ENCODE assay signal across 9 cellular contexts in genomic region chr2:37375721-37376399, GRCh38. TPM values are rescaled to one million over a fixed set of nuclear protein-coding genes. Genes with fewer than 3 reads are reported as not detected.
DNase-seq lines count a peak whose midpoint lies in the region; ATAC-seq and TF ChIP-seq lines count a peak whose summit lies in the region.
"Had no signal": no experiment of that assay in that cellular context is flagged by ENCODE, and none has a peak within 500 bp of the region (broad histone marks: within the 10 kb centered on the region; RNA-seq: fewer than 3 reads in every experiment).

No MANE protein-coding gene starts in this region.

- no peaks in the 10 kb centered on the region for H4K20me1 ChIP-seq in IMR-90 (ENCODE audit: insufficient read depth, low read length)

- H3K56ac ChIP-seq in IMR-90 (ENCODE audit: extremely low read depth, insufficient read depth, low read length) (no peak overlapping the region; the same call in 1 of the 2 replicates), mesendoderm (ENCODE audit: low read length) (no peak overlapping the region)

- H3K9me1 ChIP-seq in IMR-90 (ENCODE audit: insufficient read depth, low read length), result peaks cover 9% of the 10 kb centered on the region

- no peak for DNase-seq in IMR-90
- no peak for DNase-seq in mesendoderm
- DNase-seq in posterior vena cava (ENCODE audit: low spot score), result no peak
- no peak for DNase-seq in sciatic nerve (ENCODE audit: low spot score)
- no peak for DNase-seq in SK-N-DZ (ENCODE audit: low spot score)
- DNase-seq in colonic mucosa, result no peak

- ATAC-seq in GM18511 (IDR thresholded peaks at IDR 0.05; ENCODE audit: unreplicated experiment) (peak; percentile 9), GM21723 (IDR thresholded peaks at IDR 0.05; ENCODE audit: unreplicated experiment) (peak; percentile 21), IMR-90 (ENCODE audit: low read depth) (no peak), sciatic nerve (no peak)

- TF ChIP-seq RAD21 in IMR-90 (IDR thresholded peaks at IDR 0.05; ENCODE audit: low read length), result no peak

- no peak overlapping the region for H2AK9ac ChIP-seq in IMR-90 (replicated peaks; ENCODE audit: low read depth, low read length, poor library complexity)

- H3K4me3 ChIP-seq in IMR-90 (ENCODE audit: insufficient read depth, low read depth, low read length) (no peak overlapping the region), mesendoderm (ENCODE audit: low read length) (no peak overlapping the region), colonic mucosa (no peak overlapping the region)
- H3K4me3 ChIP-seq: thoracic aorta had no signal

- intact Hi-C loops in IMR-90 (cut with micrococcal nuclease), result no loop called here
- intact Hi-C loops in posterior vena cava (cut with DNase I), result no loop called here
- intact Hi-C loops in sciatic nerve (cut with DNase I), result no loop called here
- intact Hi-C loops in colonic mucosa (cut with DNase I), result no loop called here

- peak overlapping the region; percentile 42; the same call in 1 of the 2 replicates for H3K4ac ChIP-seq in IMR-90 (ENCODE audit: low read depth, low read length)
- no peak overlapping the region for H3K4ac ChIP-seq in mesendoderm (ENCODE audit: low read depth, low read length)

- in situ Hi-C loops in IMR-90 (cut with MboI; ENCODE audit: low sequenced_read_pairs), result no loop called here

- POLR2A ChIA-PET in IMR-90 (lab: Charles Lee; ENCODE audit: unreplicated experiment), result no interaction called here

- H3K27me3 ChIP-seq in IMR-90 (ENCODE audit: control insufficient read depth, insufficient read depth, low read length), result no peaks in the 10 kb centered on the region
- H3K27me3 ChIP-seq in mesendoderm (ENCODE audit: insufficient read depth, low read length, poor library complexity), result no peaks in the 10 kb centered on the region
- no peaks in the 10 kb centered on the region for H3K27me3 ChIP-seq in colonic mucosa

- CTCF ChIA-PET in IMR-90 (lab: Yijun Ruan, JAX), result interaction anchor here (0.6 kb wide), 1 partner anchor 17 kb away, joined by 3 read pairs; no protein-coding TSS in a partner anchor

- H3K18ac ChIP-seq in IMR-90 (ENCODE audit: low read depth, low read length) (no peak overlapping the region), mesendoderm (ENCODE audit: low read length) (peak overlapping the region; percentile 78)

- no peak overlapping the region for H3K14ac ChIP-seq in IMR-90 (replicated peaks; ENCODE audit: low read depth, low read length)

- no TSS peak for BruUV-seq in IMR-90 (replicated peaks; lab: Mats Ljungman, UMichigan)

- H4K5ac ChIP-seq in IMR-90 (ENCODE audit: low read depth, low read length) (no peak overlapping the region), mesendoderm (ENCODE audit: low read length) (no peak overlapping the region)

- H3K4me1 ChIP-seq in IMR-90 (ENCODE audit: control insufficient read depth, insufficient read depth, low read length), result peaks cover 9% of the 10 kb centered on the region
- H3K4me1 ChIP-seq in mesendoderm (ENCODE audit: control insufficient read depth, low read depth, low read length), result peaks cover 6% of the 10 kb centered on the region
- no peaks in the 10 kb centered on the region for H3K4me1 ChIP-seq in colonic mucosa

- TF ChIP-seq CTCF in IMR-90 (conservative IDR thresholded peaks at IDR 0.05; ENCODE audit: low read depth, low read length) (no peak), colonic mucosa (IDR thresholded peaks at IDR 0.05) (no peak)

- dilution Hi-C loops in IMR-90 (cut with HindIII; ENCODE audit: low sequenced_read_pairs, unreplicated experiment), result no loop called here

- H3K23ac ChIP-seq in IMR-90 (ENCODE audit: low read depth, low read length) (no peak overlapping the region), mesendoderm (ENCODE audit: low read length) (no peak overlapping the region)

- H3K79me1 ChIP-seq in IMR-90 (ENCODE audit: low read depth in 1 of 2, low read length in 2 of 2) (peaks cover 0 to 4% of the 10 kb centered on the region in 2 experiments; a peak in 1 of 4 replicates), mesendoderm (ENCODE audit: low read length) (no peaks in the 10 kb centered on the region)

- no peaks in the 10 kb centered on the region for H3K79me2 ChIP-seq in mesendoderm (ENCODE audit: control insufficient read depth, insufficient read depth, low read length)

- H3K9me3 ChIP-seq in IMR-90 (ENCODE audit: control insufficient read depth, insufficient read depth, low read length) (no peaks in the 10 kb centered on the region), colonic mucosa (no peaks in the 10 kb centered on the region)
- H3K9me3 ChIP-seq: thoracic aorta had no signal

- no peak for TF ChIP-seq POLR2A in IMR-90 (IDR thresholded peaks at IDR 0.05; ENCODE audit: low read depth, low read length)

- H2BK20ac ChIP-seq in IMR-90 (ENCODE audit: low read depth, low read length), result 0 out of 2 replicates have a peak overlapping the region, but pooled peaks have one; percentile 24

- H3K4me2 ChIP-seq in IMR-90 (ENCODE audit: low read depth, low read length) (no peak overlapping the region), mesendoderm (ENCODE audit: low read length) (no peak overlapping the region)

- H2AK5ac ChIP-seq in IMR-90 (ENCODE audit: low read depth, low read length), result no peak overlapping the region
- H2AK5ac ChIP-seq in mesendoderm (ENCODE audit: low read length), result no peak overlapping the region

- 58% methylated on average over 4 of the region's 9 CpGs; no CpG with 5 or more reads in 1 of the 2 experiments for WGBS in IMR-90 (ENCODE audit: extremely low coverage in 2 of 2, insufficient read length in 1 of 2), 2 experiments
- WGBS in mesendoderm (ENCODE audit: extremely low coverage, insufficient coverage, low lambda C conversion rate), result no CpG with 5 or more reads among the region's 9 CpGs

- no peak overlapping the region for H2BK15ac ChIP-seq in IMR-90 (ENCODE audit: low read depth, low read length)
- H2BK15ac ChIP-seq in mesendoderm (replicated peaks; ENCODE audit: low read depth), result no peak overlapping the region

- no peak overlapping the region for H2BK5ac ChIP-seq in IMR-90 (ENCODE audit: low read depth, low read length, poor library complexity, severe bottlenecking)
- no peak overlapping the region for H2BK5ac ChIP-seq in mesendoderm (ENCODE audit: low read length)

- H3K27ac ChIP-seq in IMR-90 (ENCODE audit: insufficient read depth, low read length) (no peak overlapping the region), mesendoderm (ENCODE audit: low read depth, low read length) (no peak overlapping the region), colonic mucosa (no peak overlapping the region)
- H3K27ac ChIP-seq: thoracic aorta had no signal

- H3K36me3 ChIP-seq in IMR-90 (ENCODE audit: control insufficient read depth, insufficient read depth, low read length), result no peaks in the 10 kb centered on the region
- H3K36me3 ChIP-seq in mesendoderm (ENCODE audit: control insufficient read depth, insufficient read depth, low read length), result no peaks in the 10 kb centered on the region
- no peaks in the 10 kb centered on the region for H3K36me3 ChIP-seq in colonic mucosa
- H3K36me3 ChIP-seq: thoracic aorta had no signal

- no peak overlapping the region for H2AFZ ChIP-seq in IMR-90 (replicated peaks; ENCODE audit: low read length, poor library complexity)

- 0 out of 2 replicates have a peak overlapping the region, but pooled peaks have one; percentile 10 for H2BK120ac ChIP-seq in IMR-90 (ENCODE audit: low read depth, low read length)
- peak overlapping the region; percentile 6 for H2BK120ac ChIP-seq in mesendoderm (ENCODE audit: low read depth, low read length)

- no peak overlapping the region for H4K8ac ChIP-seq in IMR-90 (ENCODE audit: low read depth in 2 of 2, low read length in 2 of 2)
- no peak overlapping the region for H4K8ac ChIP-seq in mesendoderm (ENCODE audit: low read depth, low read length)

- no peak overlapping the region for H4K91ac ChIP-seq in IMR-90 (ENCODE audit: insufficient read depth, low read depth, low read length)

- H3K9ac ChIP-seq in IMR-90 (ENCODE audit: low read depth, low read length), result no peak overlapping the region
- no peak overlapping the region for H3K9ac ChIP-seq in mesendoderm (ENCODE audit: low read length)
- H3K9ac ChIP-seq in colonic mucosa (ENCODE audit: low read depth in 2 of 2, low read length in 2 of 2), result no peak overlapping the region

TF ChIP-seq in IMR-90, 13 proteins besides CTCF, POLR2A, EP300 and RAD21:
- TF ChIP-seq RFX5 (IDR thresholded peaks at IDR 0.05; ENCODE audit: low read depth, low read length) (no peak), CHD1 (IDR thresholded peaks at IDR 0.05; ENCODE audit: low read depth, low read length) (no peak), MAZ (IDR thresholded peaks at IDR 0.05; ENCODE audit: borderline replicate concordance, low read depth, low read length) (no peak), SMC3 (IDR thresholded peaks at IDR 0.05; ENCODE audit: low read depth, low read length) (no peak), MAFK (IDR thresholded peaks at IDR 0.05; ENCODE audit: low read depth, low read length) (no peak), FOS (IDR thresholded peaks at IDR 0.05; ENCODE audit: low read depth, low read length) (no peak), BHLHE40 (IDR thresholded peaks at IDR 0.05; ENCODE audit: low read depth, low read length) (no peak), MXI1 (IDR thresholded peaks at IDR 0.05; ENCODE audit: borderline replicate concordance, low read depth, low read length) (no peak), RCOR1 (IDR thresholded peaks at IDR 0.05; ENCODE audit: insufficient replicate concordance, low read length) (no peak)
TF ChIP-seq in IMR-90: peak in this region for 0.

RNA-seq across cellular contexts. Expression of gene QPCT, which starts 31.4 kb away (rescaled TPM):
- total RNA-seq in IMR-90 (2012; rRNA removed) (2.2 TPM in 2 replicates), posterior vena cava (1 to 10 TPM; 3.2 to 4.3 TPM), sciatic nerve (4.8 TPM), colonic mucosa (10 to 100 TPM in 1 of 2 donors, 1 to 10 TPM in 1; 5.3 to 10.7 TPM)
- polyA plus RNA-seq in IMR-90 (2012; rRNA removed), result 1.6 and 1.9 TPM in 2 replicates
- polyA plus RNA-seq in IMR-90 (2012; cell fraction: cytosol; rRNA removed), result 1.2 and 1.5 TPM in 2 replicates
- 0.35 and 0.85 TPM in 2 replicates for polyA plus RNA-seq in IMR-90 (2012; cell fraction: nucleus; rRNA removed; ENCODE audit: low replicate concordance)
- 26.1 TPM for polyA plus RNA-seq in mesendoderm (2013, experiment 1 of 2)
- polyA plus RNA-seq in mesendoderm (2013, experiment 2 of 2), result 24.8 TPM
- not detected in 2 replicates for polyA plus RNA-seq in SK-N-DZ (2014; cell fraction: cytosol; rRNA removed)
- polyA plus RNA-seq in SK-N-DZ (2014; cell fraction: nucleus; rRNA removed), result not detected in 2 replicates

RNA-seq across cellular contexts. Expression of gene PRKD3, which starts 51.2 kb away (rescaled TPM):
- total RNA-seq in IMR-90 (2012; rRNA removed), result 46.4 and 47.5 TPM in 2 replicates
- 14.3 and 15.8 TPM in 2 replicates for polyA plus RNA-seq in IMR-90 (2012; rRNA removed)
- 3.6 and 8.1 TPM in 2 replicates for polyA plus RNA-seq in IMR-90 (2012; cell fraction: cytosol; rRNA removed)
- 3.7 and 26.4 TPM in 2 replicates for polyA plus RNA-seq in IMR-90 (2012; cell fraction: nucleus; rRNA removed; ENCODE audit: low replicate concordance)
- 49.2 TPM for polyA plus RNA-seq in mesendoderm (2013, experiment 1 of 2)
- 47.9 TPM for polyA plus RNA-seq in mesendoderm (2013, experiment 2 of 2)
- total RNA-seq in posterior vena cava, result 10 to 100 TPM; 32.9 to 39.4 TPM
- 57.2 TPM for total RNA-seq in sciatic nerve
- 20.7 and 24.3 TPM in 2 replicates for polyA plus RNA-seq in SK-N-DZ (2014; cell fraction: cytosol; rRNA removed)
- polyA plus RNA-seq in SK-N-DZ (2014; cell fraction: nucleus; rRNA removed), result 22.9 and 33.0 TPM in 2 replicates
- 10 to 100 TPM; 21.1 to 28.7 TPM for total RNA-seq in colonic mucosa

Comparison
In these comparisons a context has a peak if more than half of its experiments do, and no peak if none do; other contexts are left out.
1. ATAC-seq: peak in GM18511 (single experiment) and GM21723 (single experiment); none in IMR-90 (single experiment) and sciatic nerve (single experiment).